ENCODE assay signal across 14 cellular contexts in the genomic region with DNA sequence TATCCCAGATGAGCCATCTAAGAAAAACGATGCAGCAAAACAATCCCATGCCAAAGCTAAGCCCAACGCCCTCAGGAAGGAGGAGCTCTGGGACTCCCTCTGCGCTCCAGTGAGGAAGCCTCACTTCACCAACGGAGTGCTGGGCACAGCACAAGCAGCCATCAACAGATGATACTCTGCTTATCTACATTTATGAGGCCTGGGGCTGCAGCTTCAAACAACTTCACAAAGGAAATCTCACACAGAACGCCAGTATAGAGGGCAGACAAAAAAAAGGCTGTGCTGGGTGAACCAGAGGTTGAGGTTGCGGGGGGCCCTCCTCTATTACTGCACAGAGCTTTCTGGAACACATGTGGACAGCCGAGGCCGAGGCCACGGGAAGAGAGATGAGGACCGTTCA. TPM values are rescaled to one million over a fixed set of nuclear protein-coding genes. Genes with fewer than 3 reads are reported as not detected.
DNase-seq lines count a peak whose midpoint lies in the region; ATAC-seq, FAIRE-seq and TF ChIP-seq lines count a peak whose summit lies in the region.
"Had no signal": no experiment of that assay in that cellular context is flagged by ENCODE, and none has a peak within 500 bp of the region (broad histone marks: within the 10 kb centered on the region; RNA-seq: fewer than 3 reads in every experiment).

No MANE protein-coding gene starts in this region.

- H3K4me3 Mint-ChIP-seq in CD4-positive, CD25-positive, alpha-beta regulatory T cell, result no peak overlapping the region
- H3K4me3 Mint-ChIP-seq: HFFc6 had no signal

- 70% methylated on average over 8 of the region's 10 CpGs for WGBS in SK-N-SH (ENCODE audit: low lambda C conversion rate)

- no peaks in the 10 kb centered on the region for H3K36me3 ChIP-seq in SK-N-SH (replicated peaks in 1 of 2; ENCODE audit: control insufficient read depth in 1 of 2, insufficient read depth in 2 of 2, low read length in 1 of 2)
- peaks cover 98% of the 10 kb centered on the region for H3K36me3 ChIP-seq in CD4-positive, CD25-positive, alpha-beta regulatory T cell (ENCODE audit: control insufficient read depth, insufficient read depth, low read length)
- H3K36me3 ChIP-seq in OCI-LY1 (ENCODE audit: insufficient read depth, low read length), result peaks cover 96% of the 10 kb centered on the region
- H3K36me3 ChIP-seq in lower lobe of right lung, result peaks cover 69% of the 10 kb centered on the region
- peaks cover 19% of the 10 kb centered on the region for H3K36me3 ChIP-seq in left ventricle myocardium inferior

- H4K20me1 ChIP-seq in SK-N-SH (ENCODE audit: insufficient read depth), result no peaks in the 10 kb centered on the region
- H4K20me1 ChIP-seq in OCI-LY1 (ENCODE audit: insufficient read depth, low read length), result no peaks in the 10 kb centered on the region

- H3K4me3 ChIP-seq in SK-N-SH (ENCODE audit: low read depth in 2 of 2, low read length in 1 of 2) (no peak overlapping the region), OCI-LY1 (ENCODE audit: low read depth, low read length, poor library complexity, severe bottlenecking) (no peak overlapping the region), lower lobe of right lung (no peak overlapping the region), left ventricle myocardium inferior (no peak overlapping the region)
- H3K4me3 ChIP-seq in CD4-positive, CD25-positive, alpha-beta regulatory T cell (ENCODE audit: low read depth, low read length), result no peak overlapping the region

- H3K4me1 Mint-ChIP-seq in CD4-positive, CD25-positive, alpha-beta regulatory T cell, result peaks cover 0 to 8% (median 2%) of the 10 kb centered on the region in 4 donors

- H3K36me3 Mint-ChIP-seq in CD4-positive, CD25-positive, alpha-beta regulatory T cell, result peaks cover 41% of the 10 kb centered on the region

- intact Hi-C loops in lower lobe of right lung (cut with DNase I) (no loop called here), left ventricle myocardium inferior (cut with micrococcal nuclease) (no loop called here)

- H3K9me2 ChIP-seq in SK-N-SH, result no peaks in the 10 kb centered on the region
- H3K9me2 ChIP-seq in OCI-LY1 (ENCODE audit: low read depth, low read length), result no peaks in the 10 kb centered on the region

- TF ChIP-seq RAD21 in SK-N-SH (IDR thresholded peaks at IDR 0.05; ENCODE audit: low read length), result no peak

- H3F3A ChIP-seq in SK-N-SH (replicated peaks; ENCODE audit: insufficient read depth), result no peaks in the 10 kb centered on the region
- no peaks in the 10 kb centered on the region for H3F3A ChIP-seq in OCI-LY1 (ENCODE audit: insufficient read depth, low read length)

- H3K9ac ChIP-seq in SK-N-SH (no peak overlapping the region), OCI-LY1 (ENCODE audit: low read length) (no peak overlapping the region)

- H3K27ac ChIP-seq in SK-N-SH (ENCODE audit: low read depth in 2 of 2, low read length in 1 of 2) (peak overlapping the region in 1 of 2 experiments; percentile 91; a peak in 2 of 4 replicates), OCI-LY1 (ENCODE audit: low read depth, low read length, poor library complexity, severe bottlenecking) (peak overlapping the region; percentile 97), lower lobe of right lung (no peak overlapping the region), left ventricle myocardium inferior (replicated peaks) (no peak overlapping the region)
- peak overlapping the region; percentile 9 for H3K27ac ChIP-seq in CD4-positive, CD25-positive, alpha-beta regulatory T cell (ENCODE audit: insufficient read depth, low read length, poor library complexity, severe bottlenecking)

- peaks cover 8 to 41% of the 10 kb centered on the region in 2 experiments; a peak in 3 of 4 replicates for H3K4me1 ChIP-seq in SK-N-SH (ENCODE audit: control insufficient read depth in 1 of 2, insufficient read depth in 2 of 2, low read depth in 1 of 2, low read length in 1 of 2)
- no peaks in the 10 kb centered on the region for H3K4me1 ChIP-seq in CD4-positive, CD25-positive, alpha-beta regulatory T cell (ENCODE audit: control insufficient read depth, insufficient read depth, low read length, poor library complexity, severe bottlenecking)
- peaks cover 52% of the 10 kb centered on the region for H3K4me1 ChIP-seq in OCI-LY1 (ENCODE audit: insufficient read depth, low read length, severe bottlenecking)
- peaks cover 8% of the 10 kb centered on the region for H3K4me1 ChIP-seq in lower lobe of right lung
- H3K4me1 ChIP-seq in left ventricle myocardium inferior, result peaks cover 10% of the 10 kb centered on the region

- TF ChIP-seq CTCF in SK-N-SH (IDR thresholded peaks at IDR 0.05) (no peak), OCI-LY1 (IDR thresholded peaks at IDR 0.05; ENCODE audit: low read length) (no peak), lower lobe of right lung (IDR thresholded peaks at IDR 0.05) (no peak), left ventricle myocardium inferior (IDR thresholded peaks at IDR 0.05; ENCODE audit: borderline replicate concordance) (no peak)

- no peak for TF ChIP-seq POLR2A in GM12891 (IDR thresholded peaks at IDR 0.05; ENCODE audit: low read depth, low read length)

- no peak for FAIRE-seq in GM12891 (lab: Jason Lieb, UNC)

- H3K4me2 ChIP-seq in SK-N-SH (no peak overlapping the region), OCI-LY1 (ENCODE audit: low read length) (no peak overlapping the region)

- peak overlapping the region; percentile 26 to 46 (median 45) for H3K27ac Mint-ChIP-seq in CD4-positive, CD25-positive, alpha-beta regulatory T cell
- H3K27ac Mint-ChIP-seq: HFFc6 had no signal

- ATAC-seq in SK-N-SH treated with all-trans-retinoic acid at 6 μM for 48 hours (no peak), lower lobe of right lung (no peak)
- no peak for ATAC-seq in CD4-positive, CD25-positive, alpha-beta regulatory T cell (ENCODE audit: low read depth in 2 of 2)
- ATAC-seq: Panc1, Right ventricle myocardium inferior had no signal

- 0 out of 4 replicates have a peak, but pooled peaks of 1 of the 2 experiments have one; percentile 48 for TF ChIP-seq EP300 in SK-N-SH (IDR thresholded peaks at IDR 0.05; ENCODE audit: borderline replicate concordance in 1 of 2, low read depth in 1 of 2, low read length in 1 of 2)

- H2AFZ ChIP-seq in SK-N-SH (ENCODE audit: low read depth) (no peak overlapping the region), OCI-LY1 (ENCODE audit: low read length) (no peak overlapping the region)

- POLR2A ChIA-PET in SK-N-SH (lab: Yijun Ruan, JAX), result interaction anchor here (1.0 to 1.8 kb wide), 2 partner anchors 22 to 108 kb away, joined by 3 to 7 read pairs; no protein-coding TSS in a partner anchor

- CTCF ChIA-PET in SK-N-SH (lab: Yijun Ruan, JAX), result interaction anchor here (0.7 to 3.9 kb wide), 13 partner anchors 19 to 376 kb away, joined by 3 to 29 read pairs (median 5); a partner anchor contains a TSS

- no peaks in the 10 kb centered on the region for H3K27me3 Mint-ChIP-seq in CD4-positive, CD25-positive, alpha-beta regulatory T cell

- no peaks in the 10 kb centered on the region for H3K9me3 ChIP-seq in SK-N-SH
- H3K9me3 ChIP-seq in CD4-positive, CD25-positive, alpha-beta regulatory T cell (ENCODE audit: control insufficient read depth in 2 of 2, low read length in 2 of 2), result no peaks in the 10 kb centered on the region
- H3K9me3 ChIP-seq in OCI-LY1 (ENCODE audit: low read length), result no peaks in the 10 kb centered on the region
- H3K9me3 ChIP-seq in lower lobe of right lung, result no peaks in the 10 kb centered on the region
- peaks cover 8% of the 10 kb centered on the region for H3K9me3 ChIP-seq in left ventricle myocardium inferior (replicated peaks)

- H3K9me3 Mint-ChIP-seq in CD4-positive, CD25-positive, alpha-beta regulatory T cell, result no peaks in the 10 kb centered on the region
- H3K9me3 Mint-ChIP-seq: HFFc6 had no signal

- DNase-seq in SK-N-SH, result peak; percentile 62
- no peak for DNase-seq in CD4-positive, CD25-positive, alpha-beta regulatory T cell
- peak; percentile 18 for DNase-seq in lower lobe of right lung
- no peak for DNase-seq in GM12891 (ENCODE audit: insufficient read length, low spot score)
- no peak for DNase-seq in left ventricle myocardium inferior
- no peak for DNase-seq in dermis blood vessel endothelial cell
- DNase-seq: 8988T, HFFc6, KBM-7, NCI-H1436 had no signal

- no peaks in the 10 kb centered on the region for H3K27me3 ChIP-seq in SK-N-SH (ENCODE audit: insufficient read depth)
- no peaks in the 10 kb centered on the region for H3K27me3 ChIP-seq in CD4-positive, CD25-positive, alpha-beta regulatory T cell (ENCODE audit: control insufficient read depth, insufficient read depth, low read length)
- no peaks in the 10 kb centered on the region for H3K27me3 ChIP-seq in OCI-LY1 (ENCODE audit: insufficient read depth, low read length)
- no peaks in the 10 kb centered on the region for H3K27me3 ChIP-seq in lower lobe of right lung (ENCODE audit: low read depth)
- H3K27me3 ChIP-seq in left ventricle myocardium inferior (ENCODE audit: low read depth), result no peaks in the 10 kb centered on the region

- H3K79me2 ChIP-seq in SK-N-SH (ENCODE audit: insufficient read depth), result no peaks in the 10 kb centered on the region
- H3K79me2 ChIP-seq in OCI-LY1 (ENCODE audit: insufficient read depth, low read length), result no peaks in the 10 kb centered on the region

TF ChIP-seq in SK-N-SH, 30 proteins besides CTCF, POLR2A, EP300 and RAD21 (continues in another document):
- TF ChIP-seq JUND (IDR thresholded peaks at IDR 0.05) (no peak), TCF12 (IDR thresholded peaks at IDR 0.05) (no peak)
- TF ChIP-seq, protein P1, sequence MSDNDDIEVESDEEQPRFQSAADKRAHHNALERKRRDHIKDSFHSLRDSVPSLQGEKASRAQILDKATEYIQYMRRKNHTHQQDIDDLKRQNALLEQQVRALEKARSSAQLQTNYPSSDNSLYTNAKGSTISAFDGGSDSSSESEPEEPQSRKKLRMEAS (IDR thresholded peaks at IDR 0.05; ENCODE audit: low read depth), result no peak

TF ChIP-seq in SK-N-SH treated with all-trans-retinoic acid at 6 μM for 48 hours, 23 proteins besides CTCF, POLR2A, EP300 and RAD21 (continues in another document):
- TF ChIP-seq ZNF565 (CRISPR knock-in tag; conservative IDR thresholded peaks at IDR 0.05; ENCODE audit: low read depth), result no peak
- no peak for TF ChIP-seq TOX (CRISPR knock-in tag; IDR thresholded peaks at IDR 0.05; ENCODE audit: borderline replicate concordance)

TF ChIP-seq in GM12891, 5 proteins besides CTCF, POLR2A, EP300 and RAD21:
- TF ChIP-seq PAX5 (IDR thresholded peaks at IDR 0.05; ENCODE audit: insufficient read depth, low read length, severe bottlenecking) (no peak), POU2F2 (IDR thresholded peaks at IDR 0.05; ENCODE audit: low read depth, low read length) (no peak), SPI1 (IDR thresholded peaks at IDR 0.05; ENCODE audit: low read depth, low read length) (no peak), POLR2AphosphoS5 (IDR thresholded peaks at IDR 0.05; ENCODE audit: low read depth, low read length) (no peak), TAF1 (IDR thresholded peaks at IDR 0.05; ENCODE audit: low read depth, low read length) (no peak)

RNA-seq across cellular contexts. Expression of a gene that starts 34.9 kb away (rescaled TPM):
- 0.18 and 0.62 TPM in 2 replicates for polyA plus RNA-seq in SK-N-SH (2012; rRNA removed)
- polyA plus RNA-seq in SK-N-SH (2012; cell fraction: cytosol; rRNA removed), result 0.26 and 0.49 TPM in 2 replicates
- polyA plus RNA-seq in SK-N-SH (2012; cell fraction: nucleus; rRNA removed), result 0.63 and 1.2 TPM in 2 replicates
- total RNA-seq in CD4-positive, CD25-positive, alpha-beta regulatory T cell, result 18.8 TPM
- polyA plus RNA-seq in CD4-positive, CD25-positive, alpha-beta regulatory T cell, result 10 to 100 TPM in 2 of 4 donors, 1 to 10 TPM in 2; 8.5 to 19.1 (median 11.0) TPM
- total RNA-seq in lower lobe of right lung (3.4 TPM), left ventricle myocardium inferior (0.41 TPM), dermis blood vessel endothelial cell (0.74 and 1.2 TPM in 2 replicates)
- polyA plus RNA-seq in GM12891 (2012; ENCODE audit: low read depth, missing spikeins), result 1.7 TPM

Comparison
In these comparisons a context has a peak if more than half of its experiments do, and no peak if none do; other contexts are left out.
1. DNase-seq: peak in SK-N-SH (single experiment) and lower lobe of right lung (single experiment); none in CD4-positive, CD25-positive, alpha-beta regulatory T cell (0 of 3), GM12891 (single experiment), left ventricle myocardium inferior (single experiment) and dermis blood vessel endothelial cell (single experiment).
2. H3K27ac ChIP-seq: peak in CD4-positive, CD25-positive, alpha-beta regulatory T cell (single experiment) and OCI-LY1 (single experiment); none in lower lobe of right lung (single experiment) and left ventricle myocardium inferior (single experiment).